In the genomic region with DNA sequence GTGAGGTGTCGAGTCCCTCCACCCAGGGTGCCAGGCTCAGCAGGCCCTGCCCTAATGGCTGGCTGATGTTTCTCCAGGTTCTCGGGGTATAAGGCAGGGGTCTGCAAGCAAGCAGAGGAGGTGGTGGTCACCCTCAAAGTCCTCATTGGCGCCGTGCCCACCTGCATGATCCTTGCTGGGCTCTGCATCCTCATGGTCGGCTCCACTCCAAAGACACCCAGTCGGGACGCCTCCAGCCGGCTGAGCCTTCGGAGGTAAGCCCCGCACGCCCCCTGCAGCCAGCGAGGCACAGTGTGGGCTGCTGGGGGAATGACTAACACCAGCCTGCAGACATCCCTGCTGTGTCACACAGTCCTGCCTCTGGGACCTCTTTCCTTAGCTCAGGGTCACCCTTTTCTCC, we compare ENCODE assay signal across 14 cellular contexts. TPM values are rescaled to one million over a fixed set of nuclear protein-coding genes. Genes with fewer than 3 reads are reported as not detected.
A peak's percentile ranks its signal among the peaks of the same experiment; 100 is the strongest.
DNase-seq lines count a peak whose midpoint lies in the region; ATAC-seq and TF ChIP-seq lines count a peak whose summit lies in the region.
"Had no signal": no experiment of that assay in that cellular context is flagged by ENCODE, and none has a peak within 500 bp of the region (broad histone marks: within the 10 kb centered on the region; RNA-seq: fewer than 3 reads in every experiment).

No MANE protein-coding gene starts in this region.

- H3K4me1 ChIP-seq in cardiac muscle cell (ENCODE audit: low read depth): no peaks in the 10 kb centered on the region
- H3K4me1 ChIP-seq in SK-N-SH (ENCODE audit: control insufficient read depth in 1 of 2, insufficient read depth in 2 of 2, low read depth in 1 of 2, low read length in 1 of 2): no peaks in the 10 kb centered on the region
- no peaks in the 10 kb centered on the region for H3K4me1 ChIP-seq in testis
- peaks cover 19% of the 10 kb centered on the region for H3K4me1 ChIP-seq in PC-9 (replicated peaks; ENCODE audit: insufficient read depth)
- H3K4me1 ChIP-seq: heart left ventricle, spleen, upper lobe of left lung had no signal

- BruUV-seq in PC-9 (replicated peaks; lab: Mats Ljungman, UMichigan): no TSS peak

- WGBS in SK-N-SH (ENCODE audit: low lambda C conversion rate): 91% methylated on average over 10 of the region's 12 CpGs
- 80 to 87% methylated on average over 6 to 12 of the region's 12 CpGs for WGBS in testis, 2 donors

- H3K4me2 ChIP-seq in SK-N-SH (no peak overlapping the region), PC-9 (no peak overlapping the region)

- H3K9me2 ChIP-seq in SK-N-SH (no peaks in the 10 kb centered on the region), PC-9 (ENCODE audit: insufficient read depth) (no peaks in the 10 kb centered on the region)

- no peak overlapping the region for H2AFZ ChIP-seq in SK-N-SH (ENCODE audit: low read depth)
- H2AFZ ChIP-seq in PC-9: no peak overlapping the region

- H3K79me2 ChIP-seq in SK-N-SH (ENCODE audit: insufficient read depth) (peaks cover 6% of the 10 kb centered on the region; the same call in 1 of the 2 replicates), PC-9 (ENCODE audit: low read depth) (no peaks in the 10 kb centered on the region)

- H4K20me1 ChIP-seq in SK-N-SH (ENCODE audit: insufficient read depth) (no peaks in the 10 kb centered on the region), PC-9 (ENCODE audit: insufficient read depth) (no peaks in the 10 kb centered on the region)

- H3K27ac ChIP-seq in cardiac muscle cell (no peak overlapping the region), SK-N-SH (ENCODE audit: low read depth in 2 of 2, low read length in 1 of 2) (no peak overlapping the region), testis (no peak overlapping the region), PC-9 (no peak overlapping the region)
- H3K27ac ChIP-seq: heart left ventricle, spleen, upper lobe of left lung had no signal

- CTCF ChIA-PET in SK-N-SH (lab: Yijun Ruan, JAX): interaction anchor here (1.6 kb wide), 1 partner anchor 98 kb away, joined by 3 read pairs; the partner anchor contains the start of gene ATAD2B
- CTCF ChIA-PET in PC-9 (lab: Charles Lee): no interaction called here

- H3K9me3 ChIP-seq in cardiac muscle cell (ENCODE audit: low read depth) (no peaks in the 10 kb centered on the region), SK-N-SH (no peaks in the 10 kb centered on the region), testis (no peaks in the 10 kb centered on the region), PC-9 (ENCODE audit: insufficient read depth, low read depth) (no peaks in the 10 kb centered on the region)
- H3K9me3 ChIP-seq: heart left ventricle, MG63, spleen, upper lobe of left lung had no signal

- ATAC-seq in Right ventricle myocardium superior (ENCODE audit: poor library complexity): no peak
- no peak for ATAC-seq in left colon

- H3K9ac ChIP-seq in SK-N-SH: no peak overlapping the region

- POLR2A ChIA-PET in SK-N-SH (lab: Yijun Ruan, JAX): no interaction called here
- POLR2A ChIA-PET in PC-9 (lab: Charles Lee; ENCODE audit: unreplicated experiment): no interaction called here

- TF ChIP-seq EP300 in SK-N-SH (IDR thresholded peaks at IDR 0.05; ENCODE audit: borderline replicate concordance in 1 of 2, low read depth in 1 of 2, low read length in 1 of 2): no peak

- H3F3A ChIP-seq in SK-N-SH (replicated peaks; ENCODE audit: insufficient read depth) (no peaks in the 10 kb centered on the region), PC-9 (ENCODE audit: insufficient read depth, low read depth) (peaks cover 23% of the 10 kb centered on the region; the same call in 1 of the 2 replicates)

- H3K27me3 ChIP-seq in cardiac muscle cell (no peaks in the 10 kb centered on the region), SK-N-SH (ENCODE audit: insufficient read depth) (no peaks in the 10 kb centered on the region), testis (no peaks in the 10 kb centered on the region), PC-9 (ENCODE audit: insufficient read depth, low read depth) (no peaks in the 10 kb centered on the region)
- H3K27me3 ChIP-seq: heart left ventricle, MG63, spleen, upper lobe of left lung had no signal

- no peak overlapping the region for H3K4me3 ChIP-seq in cardiac muscle cell
- no peak overlapping the region for H3K4me3 ChIP-seq in SK-N-SH (ENCODE audit: low read depth in 2 of 2, low read length in 1 of 2)
- H3K4me3 ChIP-seq in fibroblast of the aortic adventitia (ENCODE audit: low read depth, low read length): no peak overlapping the region
- H3K4me3 ChIP-seq in testis: no peak overlapping the region
- no peak overlapping the region for H3K4me3 ChIP-seq in PC-9
- H3K4me3 ChIP-seq: heart left ventricle, lung, MG63, spleen, upper lobe of left lung had no signal

- DNase-seq in cardiac muscle cell (ENCODE audit: low read depth in 1 of 2, low spot score in 1 of 2): peak in 1 of 2 donors; percentile 57
- no peak for DNase-seq in Right ventricle myocardium superior
- DNase-seq in SK-N-SH: no peak
- peak; percentile 11 for DNase-seq in fibroblast of the aortic adventitia (ENCODE audit: low read depth)
- DNase-seq in testis: peak; percentile 14
- DNase-seq in PC-9: no peak
- DNase-seq in left colon: no peak
- DNase-seq in NCI-H2227 (lab: John Stamatoyannopoulos, UW; ENCODE audit: unreplicated experiment): no peak
- DNase-seq: heart left ventricle, MG63, NCI-H2171 treated with DMSO at 0.1 percent for 48 hours, spleen had no signal

- TF ChIP-seq CTCF in cardiac muscle cell (IDR thresholded peaks at IDR 0.05; ENCODE audit: low read depth, low read length) (peak; percentile 54), SK-N-SH (IDR thresholded peaks at IDR 0.05) (peak; percentile 26; the same call in 1 of the 2 replicates), fibroblast of the aortic adventitia (IDR thresholded peaks at IDR 0.05; ENCODE audit: insufficient read depth, low read length) (peak; percentile 22), testis (IDR thresholded peaks at IDR 0.05) (no peak), PC-9 (conservative IDR thresholded peaks at IDR 0.05) (no peak)

- no peak for TF ChIP-seq POLR2A in testis (IDR thresholded peaks at IDR 0.05)

- peaks cover under 1% of the 10 kb centered on the region for H3K36me3 ChIP-seq in cardiac muscle cell
- H3K36me3 ChIP-seq in SK-N-SH (replicated peaks in 1 of 2; ENCODE audit: control insufficient read depth in 1 of 2, insufficient read depth in 2 of 2, low read length in 1 of 2): peaks cover 0 to 12% of the 10 kb centered on the region in 2 experiments
- H3K36me3 ChIP-seq in testis (ENCODE audit: low read depth, missing control alignments): no peaks in the 10 kb centered on the region
- no peaks in the 10 kb centered on the region for H3K36me3 ChIP-seq in PC-9 (ENCODE audit: low read depth)

- TF ChIP-seq RAD21 in SK-N-SH (IDR thresholded peaks at IDR 0.05; ENCODE audit: low read length): no peak

- intact Hi-C loops in Right ventricle myocardium superior (cut with DNase I): no loop called here
- intact Hi-C loops in testis (cut with DNase I; ENCODE audit: low total_unique reads): no loop called here
- intact Hi-C loops in PC-9 (cut with micrococcal nuclease; ENCODE audit: unreplicated experiment): no loop called here
- intact Hi-C loops in left colon (cut with DNase I, micrococcal nuclease): no loop called here

TF ChIP-seq in SK-N-SH, 30 proteins besides CTCF, POLR2A, EP300 and RAD21:
- TF ChIP-seq GABPA (IDR thresholded peaks at IDR 0.05; ENCODE audit: low read depth): no peak

RNA-seq across cellular contexts. Expression of gene MFSD2B, which starts 14.1 kb away (rescaled TPM):
- total RNA-seq in cardiac muscle cell: 0.14 and 0.69 TPM in 2 replicates
- 0.23 and 3.9 TPM in 2 replicates for polyA plus RNA-seq in cardiac muscle cell
- total RNA-seq in Right ventricle myocardium superior: not detected
- polyA plus RNA-seq in SK-N-SH (2012; rRNA removed): 0.16 TPM in 1 of 2 replicates, not detected in the other
- 0.09 TPM in 2 replicates for polyA plus RNA-seq in SK-N-SH (2012; cell fraction: cytosol; rRNA removed)
- 0.25 and 0.38 TPM in 2 replicates for polyA plus RNA-seq in SK-N-SH (2012; cell fraction: nucleus; rRNA removed)
- total RNA-seq in fibroblast of the aortic adventitia (ENCODE audit: low replicate concordance): not detected in 2 replicates
- total RNA-seq in testis: under 1 TPM; 0.39 to 0.50 TPM
- 0.94 TPM for polyA plus RNA-seq in testis (ENCODE audit: insufficient read depth, low read depth, low replicate concordance)
- total RNA-seq in PC-9 (2021): 0.78 and 1.1 TPM in 2 replicates
- total RNA-seq in left colon: under 1 TPM in 1 of 2 donors, not detected in 1; 0.09 TPM

RNA-seq across cellular contexts. Expression of gene WDCP, which starts 23.2 kb away (rescaled TPM):
- 7.7 and 8.1 TPM in 2 replicates for total RNA-seq in cardiac muscle cell
- 6.8 and 8.2 TPM in 2 replicates for polyA plus RNA-seq in cardiac muscle cell
- total RNA-seq in Right ventricle myocardium superior: 7.3 TPM
- 7.1 and 11.9 TPM in 2 replicates for polyA plus RNA-seq in SK-N-SH (2012; rRNA removed)
- 7.2 and 8.2 TPM in 2 replicates for polyA plus RNA-seq in SK-N-SH (2012; cell fraction: cytosol; rRNA removed)
- 11.9 and 20.3 TPM in 2 replicates for polyA plus RNA-seq in SK-N-SH (2012; cell fraction: nucleus; rRNA removed)
- total RNA-seq in fibroblast of the aortic adventitia (ENCODE audit: low replicate concordance): 6.4 and 9.3 TPM in 2 replicates
- total RNA-seq in testis: 10 to 100 TPM in 1 of 2 donors, 1 to 10 TPM in 1; 9.8 to 11.5 TPM
- 10.4 TPM for polyA plus RNA-seq in testis (ENCODE audit: insufficient read depth, low read depth, low replicate concordance)
- total RNA-seq in PC-9 (2021): 7.9 and 13.5 TPM in 2 replicates
- 1 to 10 TPM; 3.2 to 4.2 TPM for total RNA-seq in left colon

RNA-seq across cellular contexts. Expression of gene FKBP1B, which starts 25.5 kb away (rescaled TPM):
- total RNA-seq in cardiac muscle cell (39.4 and 43.1 TPM in 2 replicates), Right ventricle myocardium superior (3.1 TPM), fibroblast of the aortic adventitia (ENCODE audit: low replicate concordance) (3.5 and 7.9 TPM in 2 replicates), testis (1 to 10 TPM; 2.7 to 3.0 TPM), PC-9 (2021) (4.5 and 4.6 TPM in 2 replicates), left colon (10 to 100 TPM; 16.5 to 22.3 TPM)
- polyA plus RNA-seq in cardiac muscle cell (46.3 and 63.6 TPM in 2 replicates), SK-N-SH (2012; rRNA removed) (69.7 and 72.4 TPM in 2 replicates), testis (ENCODE audit: insufficient read depth, low read depth, low replicate concordance) (3.6 TPM)
- 70.9 and 74.8 TPM in 2 replicates for polyA plus RNA-seq in SK-N-SH (2012; cell fraction: cytosol; rRNA removed)
- 35.5 and 45.1 TPM in 2 replicates for polyA plus RNA-seq in SK-N-SH (2012; cell fraction: nucleus; rRNA removed)

RNA-seq across cellular contexts. Expression of gene SF3B6, which starts 52.1 kb away (rescaled TPM):
- total RNA-seq in cardiac muscle cell (88.5 and 133 TPM in 2 replicates), Right ventricle myocardium superior (47.7 TPM), fibroblast of the aortic adventitia (ENCODE audit: low replicate concordance) (162 and 191 TPM in 2 replicates), testis (10 to 100 TPM; 69.3 to 87.4 TPM), PC-9 (2021) (106 and 123 TPM in 2 replicates), left colon (10 to 100 TPM; 85.0 to 85.3 TPM)
- polyA plus RNA-seq in cardiac muscle cell (238 and 292 TPM in 2 replicates), SK-N-SH (2012; rRNA removed) (275 and 295 TPM in 2 replicates), testis (ENCODE audit: insufficient read depth, low read depth, low replicate concordance) (142 TPM)
- polyA plus RNA-seq in SK-N-SH (2012; cell fraction: cytosol; rRNA removed): 400 and 550 TPM in 2 replicates
- polyA plus RNA-seq in SK-N-SH (2012; cell fraction: nucleus; rRNA removed): 99.6 and 106 TPM in 2 replicates

Comparison
In these comparisons a context has a peak if more than half of its experiments do, and no peak if none do; other contexts are left out.
1. DNase-seq: peak in fibroblast of the aortic adventitia (single experiment) and testis (single experiment); none in Right ventricle myocardium superior (single experiment), SK-N-SH (single experiment), PC-9 (0 of 2), left colon (0 of 2) and NCI-H2227 (single experiment).
2. CTCF ChIP-seq: peak in cardiac muscle cell (single experiment), SK-N-SH (single experiment) and fibroblast of the aortic adventitia (single experiment); none in testis (0 of 3) and PC-9 (single experiment).